In the genomic region with DNA sequence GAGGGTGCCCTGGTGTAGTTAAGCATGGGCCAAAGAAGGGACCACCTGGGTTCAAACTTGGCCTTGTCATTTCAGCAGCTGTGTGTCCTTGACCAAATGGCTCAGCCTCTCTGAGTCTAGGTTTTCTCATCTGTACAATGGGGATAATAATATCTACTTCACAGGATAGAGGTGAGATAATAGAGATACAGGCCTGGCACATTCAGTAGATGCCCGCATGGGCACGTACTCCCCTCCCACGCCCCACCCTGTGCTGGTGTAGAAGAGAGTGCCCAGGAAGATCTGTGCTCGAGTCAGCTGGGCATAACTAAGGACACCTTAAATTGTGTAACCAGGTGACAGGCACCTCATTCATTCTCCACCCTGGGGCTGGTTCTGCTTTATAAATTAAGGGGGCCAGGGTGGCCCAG, we compare ENCODE assay signal across 8 cellular contexts. TPM values are rescaled to one million over a fixed set of nuclear protein-coding genes. Genes with fewer than 3 reads are reported as not detected.
DNase-seq lines count a peak whose midpoint lies in the region; ATAC-seq and TF ChIP-seq lines count a peak whose summit lies in the region.

No MANE protein-coding gene starts in this region.

- H3K27me3 ChIP-seq in gastrocnemius medialis: no peaks in the 10 kb centered on the region

- no peaks in the 10 kb centered on the region for H3K9me3 ChIP-seq in gastrocnemius medialis

- peaks cover 8% of the 10 kb centered on the region in 2 donors for H3K4me1 ChIP-seq in gastrocnemius medialis

- DNase-seq in activated T-helper 2 cell treated with anti-CD3 and anti-CD28 coated beads, Interferon-gamma antibody, Interleukin-2, Interleukin-4, amounts not matched to agents 10 μg/mL and 5 μg/mL and 100 μg/mL, durations not matched to agents 14 hours and 24 hours and 36 hours (ENCODE audit: low spot score): no peak
- DNase-seq in gastrocnemius medialis (peak in 1 of 2 donors; percentile 7), erythroblast (lab: John Stamatoyannopoulos, UW) (no peak), activated gamma-delta T cell treated with Interleukin-2 at 50 U/mL for 16 hours (no peak), NCI-H524 treated with DMSO at 0.1 percent for 48 hours (lab: John Stamatoyannopoulos, UW) (no peak)

- no peak for TF ChIP-seq CTCF in gastrocnemius medialis (IDR thresholded peaks at IDR 0.05 in 4 of 5, conservative IDR thresholded peaks at IDR 0.05 in 1 of 5)

- no peaks in the 10 kb centered on the region for H3K27me3 Mint-ChIP-seq in activated T-helper 2 cell treated with anti-CD3 and anti-CD28 coated beads, Interferon-gamma antibody, Interleukin-2, Interleukin-4, amounts not matched to agents 10 μg/mL and 5 μg/mL and 100 μg/mL, durations not matched to agents 14 hours and 24 hours and 36 hours (ENCODE audit: low read depth)

- peak overlapping the region; percentile 91 for H3K4me3 Mint-ChIP-seq in activated T-helper 2 cell treated with anti-CD3 and anti-CD28 coated beads, Interferon-gamma antibody, Interleukin-2, Interleukin-4, amounts not matched to agents 10 μg/mL and 5 μg/mL and 100 μg/mL, durations not matched to agents 14 hours and 24 hours and 36 hours (ENCODE audit: low read depth)

- no peaks in the 10 kb centered on the region for H3K36me3 ChIP-seq in gastrocnemius medialis

- H3K4me3 ChIP-seq in gastrocnemius medialis: peak overlapping the region; percentile 58 to 65 (median 59)

- peak overlapping the region; percentile 50 to 73 (median 60) for H3K27ac ChIP-seq in gastrocnemius medialis

- H3K4me1 Mint-ChIP-seq in activated T-helper 2 cell treated with anti-CD3 and anti-CD28 coated beads, Interferon-gamma antibody, Interleukin-2, Interleukin-4, amounts not matched to agents 10 μg/mL and 5 μg/mL and 100 μg/mL, durations not matched to agents 14 hours and 24 hours and 36 hours (ENCODE audit: low read depth): peaks cover 62% of the 10 kb centered on the region

- peak; percentile 5 for ATAC-seq in GM18858 (IDR thresholded peaks at IDR 0.05; ENCODE audit: unreplicated experiment)
- ATAC-seq in HG02885 (IDR thresholded peaks at IDR 0.05; ENCODE audit: poor library complexity, unreplicated experiment): peak; percentile 1
- no peak for ATAC-seq in gastrocnemius medialis
- ATAC-seq in HG02610 (IDR thresholded peaks at IDR 0.05; ENCODE audit: unreplicated experiment): no peak

- TF ChIP-seq POLR2A in gastrocnemius medialis (IDR thresholded peaks at IDR 0.05) (no peak), erythroblast (IDR thresholded peaks at IDR 0.05; ENCODE audit: low read length) (no peak)

- intact Hi-C loops in activated T-helper 2 cell treated with anti-CD3 and anti-CD28 coated beads, Interferon-gamma antibody, Interleukin-2, Interleukin-4, amounts not matched to agents 10 μg/mL and 5 μg/mL and 100 μg/mL, durations not matched to agents 14 hours and 24 hours and 36 hours (cut with micrococcal nuclease): loop anchor here (5.0 kb wide), 2 partner anchors 36 to 474 kb away; a partner anchor contains a TSS
- intact Hi-C loops in gastrocnemius medialis (cut with DNase I; ENCODE audit: low total_unique reads): no loop called here

- H3K27ac Mint-ChIP-seq in activated T-helper 2 cell treated with anti-CD3 and anti-CD28 coated beads, Interferon-gamma antibody, Interleukin-2, Interleukin-4, amounts not matched to agents 10 μg/mL and 5 μg/mL and 100 μg/mL, durations not matched to agents 14 hours and 24 hours and 36 hours: peak overlapping the region; percentile 98

- peaks cover 25% of the 10 kb centered on the region for H3K36me3 Mint-ChIP-seq in activated T-helper 2 cell treated with anti-CD3 and anti-CD28 coated beads, Interferon-gamma antibody, Interleukin-2, Interleukin-4, amounts not matched to agents 10 μg/mL and 5 μg/mL and 100 μg/mL, durations not matched to agents 14 hours and 24 hours and 36 hours (ENCODE audit: low read depth)

- in situ Hi-C loops in gastrocnemius medialis (cut with MboI; ENCODE audit: low sequenced_read_pairs in 4 of 4): no loop called here

- H3K9me3 Mint-ChIP-seq in activated T-helper 2 cell treated with anti-CD3 and anti-CD28 coated beads, Interferon-gamma antibody, Interleukin-2, Interleukin-4, amounts not matched to agents 10 μg/mL and 5 μg/mL and 100 μg/mL, durations not matched to agents 14 hours and 24 hours and 36 hours: no peaks in the 10 kb centered on the region

RNA-seq across cellular contexts. Expression of a gene that starts 8.4 kb away (rescaled TPM):
- total RNA-seq in activated T-helper 2 cell treated with anti-CD3 and anti-CD28 coated beads, Interferon-gamma antibody, Interleukin-2, Interleukin-4, amounts not matched to agents 10 μg/mL and 5 μg/mL and 100 μg/mL, durations not matched to agents 14 hours and 24 hours and 36 hours: 38.7 and 39.3 TPM in 2 replicates
- total RNA-seq in gastrocnemius medialis: 10 to 100 TPM; 10.8 to 23.5 (median 15.4) TPM

RNA-seq across cellular contexts. Expression of a gene that starts 21.1 kb away (rescaled TPM):
- 58.4 and 65.0 TPM in 2 replicates for total RNA-seq in activated T-helper 2 cell treated with anti-CD3 and anti-CD28 coated beads, Interferon-gamma antibody, Interleukin-2, Interleukin-4, amounts not matched to agents 10 μg/mL and 5 μg/mL and 100 μg/mL, durations not matched to agents 14 hours and 24 hours and 36 hours
- total RNA-seq in gastrocnemius medialis: 10 to 100 TPM; 20.1 to 45.0 (median 30.4) TPM

Comparison
In these comparisons a context has a peak if more than half of its experiments do, and no peak if none do; other contexts are left out.
1. ATAC-seq: peak in GM18858 (single experiment) and HG02885 (single experiment); none in gastrocnemius medialis (0 of 2) and HG02610 (single experiment).